8 cellular contexts compared by ENCODE assay signal in genomic region chr2:69789129-69789528, GRCh38. TPM values are rescaled to one million over a fixed set of nuclear protein-coding genes. Genes with fewer than 3 reads are reported as not detected.
DNase-seq lines count a peak whose midpoint lies in the region; ATAC-seq and TF ChIP-seq lines count a peak whose summit lies in the region.

No MANE protein-coding gene starts in this region.

- H3K36me3 ChIP-seq in stomach, result peaks cover 9 to 66% (median 39%) of the 10 kb centered on the region in 4 donors

- no peak for TF ChIP-seq POLR2A in stomach (IDR thresholded peaks at IDR 0.05)

- peak; percentile 31 for DNase-seq in HK-2 (ENCODE audit: unreplicated experiment)
- DNase-seq in fibroblast of the conjunctiva (ENCODE audit: low read depth), result peak; percentile 43
- DNase-seq in stomach, result no peak
- no peak for DNase-seq in DMS53 (lab: John Stamatoyannopoulos, UW)
- no peak for DNase-seq in NCI-H2029 treated with DMSO at 0.1 percent for 48 hours (lab: John Stamatoyannopoulos, UW)

- H3K27me3 ChIP-seq in stomach, result no peaks in the 10 kb centered on the region

- peak overlapping the region in 3 of 5 donors; percentile 58 to 67 (median 67) for H3K27ac ChIP-seq in stomach

- H3K4me3 ChIP-seq in stomach, result no peak overlapping the region

- intact Hi-C loops in stomach (cut with DNase I; ENCODE audit: low total_unique reads), result no loop called here

- no peaks in the 10 kb centered on the region for H3K9me3 ChIP-seq in stomach

- WGBS in stomach, 5 donors, result 68 to 77% (median 72%) methylated on average over 5 of the region's 5 CpGs

- no peak for TF ChIP-seq EP300 in stomach (IDR thresholded peaks at IDR 0.05)

- ATAC-seq in GM18909 (IDR thresholded peaks at IDR 0.05; ENCODE audit: poor library complexity, unreplicated experiment), result peak; percentile 35
- ATAC-seq in GM21786 (IDR thresholded peaks at IDR 0.05; ENCODE audit: unreplicated experiment), result no peak
- no peak for ATAC-seq in HG02970 (IDR thresholded peaks at IDR 0.05; ENCODE audit: low FRiP score, unreplicated experiment)

- no peak for TF ChIP-seq CTCF in stomach (IDR thresholded peaks at IDR 0.05)

- peaks cover 11 to 26% (median 20%) of the 10 kb centered on the region in 4 donors for H3K4me1 ChIP-seq in stomach

RNA-seq across cellular contexts. Expression of gene GMCL1, which starts 40.3 kb away (rescaled TPM):
- total RNA-seq in stomach, result 10 to 100 TPM in 2 of 5 donors, 1 to 10 TPM in 3; 1.2 to 23.1 (median 4.9) TPM
- 1 to 10 TPM; 4.7 to 7.9 (median 7.0) TPM for polyA plus RNA-seq in stomach

RNA-seq across cellular contexts. Expression of gene ANXA4, which starts 47.2 kb away (rescaled TPM):
- 100 to 1,000 TPM in 2 of 5 donors, 10 to 100 TPM in 3; 40.8 to 193 (median 58.4) TPM for total RNA-seq in stomach
- 100 to 1,000 TPM in 1 of 3 donors, 10 to 100 TPM in 2; 67.3 to 113 (median 94.3) TPM for polyA plus RNA-seq in stomach

Comparison
In these comparisons a context has a peak if more than half of its experiments do, and no peak if none do; other contexts are left out.
1. DNase-seq: peak in HK-2 (single experiment) and fibroblast of the conjunctiva (single experiment); none in stomach (single experiment), DMS53 (single experiment) and NCI-H2029 treated with DMSO at 0.1 percent for 48 hours (single experiment).